ENCODE assay signal across 17 cellular contexts in genomic region chr5:135065306-135066265, GRCh38. TPM values are rescaled to one million over a fixed set of nuclear protein-coding genes. Genes with fewer than 3 reads are reported as not detected.
"Had no signal": no experiment of that assay in that cellular context is flagged by ENCODE, and none has a peak within 500 bp of the region (broad histone marks: within the 10 kb centered on the region; RNA-seq: fewer than 3 reads in every experiment).

No MANE protein-coding gene starts in this region.

- H3K27ac ChIP-seq: coronary artery, hepatocyte had no signal

- H3K27me3 Mint-ChIP-seq: activated CD8-positive, alpha-beta T cell treated with anti-CD3 and anti-CD28 coated beads for 36 hours had no signal

- H3K36me3 ChIP-seq: tibial artery had no signal

- H3K79me2 ChIP-seq: hepatocyte had no signal

- H3K9me3 Mint-ChIP-seq: activated CD4-positive, alpha-beta T cell treated with anti-CD3 and anti-CD28 coated beads, Interleukin-2, amount 10 ng/mL, durations not matched to agents 24 days and 14 days; activated CD8-positive, alpha-beta T cell treated with anti-CD3 and anti-CD28 coated beads for 36 hours; activated naive CD4-positive, alpha-beta T cell treated with anti-CD3 and anti-CD28 coated beads for 36 hours; activated T-cell treated with anti-CD3 and anti-CD28 coated beads, Interleukin-2, amount 50 U/mL, for 4 hours; central memory CD8-positive, alpha-beta T cell; mesothelial cell of epicardium; nephron; T-cell had no signal

- DNase-seq: activated CD4-positive, alpha-beta T cell treated with anti-CD3 and anti-CD28 coated beads, Interleukin-2, amount 10 ng/mL, durations not matched to agents 24 days and 14 days; activated CD8-positive, alpha-beta T cell treated with anti-CD3 and anti-CD28 coated beads for 36 hours; activated naive CD4-positive, alpha-beta T cell treated with anti-CD3 and anti-CD28 coated beads for 36 hours; activated T-cell treated with anti-CD3 and anti-CD28 coated beads, Interleukin-2, amount 50 U/mL, for 4 hours; left cardiac atrium; occipital lobe; stimulated activated CD4-positive, alpha-beta T cell treated with anti-CD3 and anti-CD28 coated beads, Interleukin-2, amount 100 ng/mL, for 24 hours; stimulated activated naive CD4-positive, alpha-beta T cell treated with Interleukin-2 at 50 U/mL for 16 hours; T-cell; tibial artery had no signal

- H3K27me3 ChIP-seq: hepatocyte, tibial artery had no signal

- H3K4me2 ChIP-seq: hepatocyte had no signal

- H3K27ac Mint-ChIP-seq: activated CD4-positive, alpha-beta T cell treated with anti-CD3 and anti-CD28 coated beads, Interleukin-2, amount 10 ng/mL, durations not matched to agents 24 days and 14 days; activated CD8-positive, alpha-beta T cell treated with anti-CD3 and anti-CD28 coated beads for 36 hours; activated naive CD4-positive, alpha-beta T cell treated with anti-CD3 and anti-CD28 coated beads for 36 hours; mesothelial cell of epicardium; nephron; progenitor cell of endocrine pancreas; T-cell had no signal

- H3K4me1 Mint-ChIP-seq: activated CD4-positive, alpha-beta T cell treated with anti-CD3 and anti-CD28 coated beads, Interleukin-2, amount 10 ng/mL, durations not matched to agents 24 days and 14 days; central memory CD8-positive, alpha-beta T cell; mesothelial cell of epicardium; T-cell had no signal

- ATAC-seq: activated CD8-positive, alpha-beta T cell treated with anti-CD3 and anti-CD28 coated beads for 36 hours; activated T-cell treated with anti-CD3 and anti-CD28 coated beads, Interleukin-2, amount 50 U/mL, for 4 hours; esophagus mucosa; left cardiac atrium; T-cell had no signal

- H3K36me3 Mint-ChIP-seq: mesothelial cell of epicardium, T-cell had no signal

- H3K4me3 Mint-ChIP-seq: activated CD4-positive, alpha-beta T cell treated with anti-CD3 and anti-CD28 coated beads, Interleukin-2, amount 10 ng/mL, durations not matched to agents 24 days and 14 days; activated CD8-positive, alpha-beta T cell treated with anti-CD3 and anti-CD28 coated beads for 36 hours; activated naive CD4-positive, alpha-beta T cell treated with anti-CD3 and anti-CD28 coated beads for 36 hours; activated T-cell treated with anti-CD3 and anti-CD28 coated beads, Interleukin-2, amount 50 U/mL, for 4 hours; central memory CD8-positive, alpha-beta T cell; mesothelial cell of epicardium; nephron; T-cell had no signal

- H3K4me3 ChIP-seq: coronary artery, hepatocyte, tibial artery had no signal

RNA-seq across cellular contexts. Expression of gene PITX1, which starts 31.6 kb away (rescaled TPM):
- total RNA-seq: left cardiac atrium, occipital lobe had no signal
